In genomic region chr20:7754102-7754501, GRCh38 we compare ENCODE assay signal across 29 cellular contexts.
"Had no signal": no experiment of that assay in that cellular context is flagged by ENCODE, and none has a peak within 500 bp of the region (broad histone marks: within the 10 kb centered on the region; RNA-seq: fewer than 3 reads in every experiment).

No MANE protein-coding gene starts in this region.

- H3K27ac ChIP-seq: neural progenitor cell, pancreas, prostate gland, skin epidermis, spleen, suprapubic skin, testis, tibial artery, transverse colon, upper lobe of right lung, uterus had no signal

- H3K4me1 Mint-ChIP-seq: naive B cell; natural killer cell; nephron; neural progenitor cell; stimulated activated memory B cell treated with anti-CD40 and anti-IgM and Interleukin-4, amounts not matched to agents 10 μg/mL and 1 μg/mL and 100 μg/mL, for 72 hours; stimulated activated naive CD8-positive, alpha-beta T cell treated with anti-CD3 and anti-CD28 coated beads, Interleukin-15, amount 100 ng/mL, for 72 hours had no signal

- H3K27me3 Mint-ChIP-seq: stimulated activated memory B cell treated with anti-CD40 and anti-IgM and Interleukin-4, amounts not matched to agents 10 μg/mL and 1 μg/mL and 100 μg/mL, for 72 hours; stimulated activated naive CD8-positive, alpha-beta T cell treated with anti-CD3 and anti-CD28 coated beads, Interleukin-15, amount 100 ng/mL, for 72 hours; type B pancreatic cell had no signal

- H2AFZ ChIP-seq: neural progenitor cell had no signal

- H3K27ac Mint-ChIP-seq: naive B cell; natural killer cell; nephron; neural progenitor cell; stimulated activated memory B cell treated with anti-CD40 and anti-IgM and Interleukin-4, amounts not matched to agents 10 μg/mL and 1 μg/mL and 100 μg/mL, for 72 hours; stimulated activated naive CD8-positive, alpha-beta T cell treated with anti-CD3 and anti-CD28 coated beads, Interleukin-15, amount 100 ng/mL, for 72 hours; type B pancreatic cell had no signal

- H3K9ac ChIP-seq: neural progenitor cell had no signal

- H3K36me3 Mint-ChIP-seq: naive B cell; natural killer cell; neural progenitor cell; stimulated activated memory B cell treated with anti-CD40 and anti-IgM and Interleukin-4, amounts not matched to agents 10 μg/mL and 1 μg/mL and 100 μg/mL, for 72 hours; type B pancreatic cell had no signal

- H3K9me3 Mint-ChIP-seq: nephron; neural progenitor cell; stimulated activated memory B cell treated with anti-CD40 and anti-IgM and Interleukin-4, amounts not matched to agents 10 μg/mL and 1 μg/mL and 100 μg/mL, for 72 hours; type B pancreatic cell had no signal

- H3K27me3 ChIP-seq: neural progenitor cell, pancreas, spleen, suprapubic skin, testis, tibial artery, transverse colon, upper lobe of right lung, uterus had no signal

- FAIRE-seq: pancreas had no signal

- ATAC-seq: natural killer cell; pancreas; right cardiac atrium; sciatic nerve; stimulated activated memory B cell treated with anti-CD40 and anti-IgM and Interleukin-4, amounts not matched to agents 10 μg/mL and 1 μg/mL and 100 μg/mL, for 72 hours; stimulated activated naive CD8-positive, alpha-beta T cell treated with anti-CD3 and anti-CD28 coated beads, Interleukin-15, amount 100 ng/mL, for 72 hours; stimulated activated naive CD8-positive, alpha-beta T cell treated with anti-CD3 and anti-CD28 coated beads, Interleukin-15, Interleukin-2, amounts not matched to agents 100 U/mL and 50 U/mL, for 24 hours; upper lobe of right lung had no signal

- H3K36me3 ChIP-seq: neural progenitor cell, pancreas, prostate gland, spleen, suprapubic skin, tibial artery, transverse colon, upper lobe of right lung, uterus had no signal

- DNase-seq: naive B cell; natural killer cell; occipital lobe; pancreas; right cardiac atrium; spleen; stimulated activated CD4-positive, alpha-beta T cell treated with anti-CD3 and anti-CD28 coated beads, Interleukin-12 subunit alpha, Interleukin-12 subunit beta, amount 100 ng/mL, for 4 hours; stimulated activated CD4-positive, alpha-beta T cell treated with anti-CD3 and anti-CD28 coated beads, Interleukin-1b, Interleukin-23, amount 100 ng/mL, for 48 hours; stimulated activated CD4-positive, alpha-beta T cell treated with anti-CD3 and anti-CD28 coated beads, Interleukin-4, amount 100 ng/mL, for 1 hour; stimulated activated CD4-positive, alpha-beta T cell treated with anti-CD3 and anti-CD28 coated beads, Interleukin-4, amount 100 ng/mL, for 4 hours; stimulated activated CD8-positive, alpha-beta memory T cell treated with anti-CD3 and anti-CD28 coated beads, Interleukin-4, amount 100 ng/mL, for 48 hours; stimulated activated naive CD4-positive, alpha-beta T cell; stimulated activated naive CD8-positive, alpha-beta T cell treated with anti-CD3 and anti-CD28 coated beads, Interleukin-15, amount 100 ng/mL, for 72 hours; stimulated activated naive CD8-positive, alpha-beta T cell treated with anti-CD3 and anti-CD28 coated beads, Interleukin-15, Interleukin-2, amounts not matched to agents 100 U/mL and 50 U/mL, for 24 hours; substantia nigra; testis; tibial artery; transverse colon; upper lobe of right lung; uterus had no signal

- H3K4me1 ChIP-seq: neural progenitor cell, pancreas, prostate gland, spleen, suprapubic skin, testis, tibial artery, transverse colon, upper lobe of right lung, uterus had no signal

- H3K4me3 Mint-ChIP-seq: naive B cell; natural killer cell; nephron; neural progenitor cell; stimulated activated memory B cell treated with anti-CD40 and anti-IgM and Interleukin-4, amounts not matched to agents 10 μg/mL and 1 μg/mL and 100 μg/mL, for 72 hours; stimulated activated naive CD8-positive, alpha-beta T cell treated with anti-CD3 and anti-CD28 coated beads, Interleukin-15, amount 100 ng/mL, for 72 hours; type B pancreatic cell had no signal

- H3K4me3 ChIP-seq: neural progenitor cell, pancreas, prostate gland, skin epidermis, smooth muscle cell, spleen, suprapubic skin, testis, tibial artery, transverse colon, upper lobe of right lung, uterus had no signal

- H3K9me3 ChIP-seq: pancreas, prostate gland, spleen, suprapubic skin, testis, tibial artery, transverse colon, upper lobe of right lung, uterus had no signal

- H3K4me2 ChIP-seq: neural progenitor cell, smooth muscle cell had no signal
